23 cellular contexts compared by ENCODE assay signal in the genomic region with DNA sequence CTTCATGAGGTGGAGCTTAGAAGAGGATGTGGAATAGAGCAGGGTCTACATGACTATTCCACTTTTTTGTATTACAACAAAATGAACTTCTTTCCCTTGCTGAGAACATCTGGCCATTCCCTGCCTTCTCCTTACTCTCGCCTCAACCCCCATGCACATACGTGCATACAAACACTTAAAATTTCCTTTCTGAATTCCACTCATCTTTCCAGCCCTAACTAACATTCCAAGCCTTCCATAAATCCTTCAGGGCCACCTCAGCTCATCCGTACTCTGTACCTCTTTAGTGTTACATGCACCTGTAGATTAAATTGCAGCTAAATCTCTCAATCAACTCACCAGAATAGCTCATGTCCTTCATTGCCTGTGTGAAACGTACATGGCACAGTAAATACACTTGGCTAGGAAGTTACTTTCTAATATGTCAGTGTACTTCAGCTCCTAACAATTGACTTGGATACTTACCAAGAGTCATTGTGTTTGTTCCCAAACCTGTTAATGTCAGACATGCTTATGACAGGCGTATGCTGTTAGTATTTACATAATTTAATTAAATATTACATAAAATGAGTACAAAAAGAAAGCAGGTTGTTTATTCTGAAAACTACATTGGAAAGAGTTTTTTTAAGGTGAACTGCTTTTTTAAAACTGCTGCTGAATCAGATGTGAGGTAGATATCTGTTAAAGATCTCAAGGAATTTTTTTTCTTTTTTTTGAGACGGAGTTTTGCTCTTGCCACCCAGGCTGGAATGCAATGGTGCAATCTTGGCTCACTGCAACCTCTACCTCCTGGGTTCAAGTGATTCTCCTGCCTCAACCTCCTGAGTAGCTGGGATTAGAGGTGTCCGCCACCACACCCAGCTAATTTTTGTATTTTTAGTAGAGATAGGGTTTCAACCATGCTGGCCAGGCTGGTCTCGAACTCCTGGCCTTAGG. TPM values are rescaled to one million over a fixed set of nuclear protein-coding genes. Genes with fewer than 3 reads are reported as not detected.
DNase-seq lines count a peak whose midpoint lies in the region; ATAC-seq and TF ChIP-seq lines count a peak whose summit lies in the region.
"Had no signal": no experiment of that assay in that cellular context is flagged by ENCODE, and none has a peak within 500 bp of the region (broad histone marks: within the 10 kb centered on the region; RNA-seq: fewer than 3 reads in every experiment).

No MANE protein-coding gene starts in this region.

- peaks cover 11% of the 10 kb centered on the region for H3K4me1 Mint-ChIP-seq in activated naive CD8-positive, alpha-beta T cell treated with anti-CD3 and anti-CD28 coated beads, Interleukin-2, amount 10 ng/mL, durations not matched to agents 7 days and 5 days
- H3K4me1 Mint-ChIP-seq: B cell had no signal

- no peaks in the 10 kb centered on the region for H3K27me3 Mint-ChIP-seq in activated naive CD8-positive, alpha-beta T cell treated with anti-CD3 and anti-CD28 coated beads, Interleukin-2, amount 10 ng/mL, durations not matched to agents 7 days and 5 days
- H3K27me3 Mint-ChIP-seq: activated CD8-positive, alpha-beta T cell treated with anti-CD3 and anti-CD28 coated beads for 36 hours; B cell had no signal

- peak overlapping the region; percentile 52 for H3K27ac Mint-ChIP-seq in activated naive CD8-positive, alpha-beta T cell treated with anti-CD3 and anti-CD28 coated beads, Interleukin-2, amount 10 ng/mL, durations not matched to agents 7 days and 5 days
- H3K27ac Mint-ChIP-seq: activated naive CD4-positive, alpha-beta T cell treated with anti-CD3 and anti-CD28 coated beads for 36 hours; B cell had no signal

- TF ChIP-seq RAD21 in Ishikawa (IDR thresholded peaks at IDR 0.05; ENCODE audit: low read depth), result no peak

- TF ChIP-seq CTCF in AG10803 (conservative IDR thresholded peaks at IDR 0.05; ENCODE audit: low read length), result no peak

- H3K4me3 Mint-ChIP-seq in activated naive CD8-positive, alpha-beta T cell treated with anti-CD3 and anti-CD28 coated beads, Interleukin-2, amount 10 ng/mL, durations not matched to agents 7 days and 5 days, result no peak overlapping the region
- H3K4me3 Mint-ChIP-seq: activated CD8-positive, alpha-beta T cell treated with anti-CD3 and anti-CD28 coated beads for 36 hours; activated naive CD4-positive, alpha-beta T cell treated with anti-CD3 and anti-CD28 coated beads for 36 hours; B cell had no signal

- POLR2A ChIA-PET in activated naive CD8-positive, alpha-beta T cell treated with anti-CD3 and anti-CD28 coated beads, Interleukin-2, amount 10 ng/mL, durations not matched to agents 7 days and 5 days (lab: Charles Lee), result no interaction called here

- ATAC-seq in activated naive CD8-positive, alpha-beta T cell treated with anti-CD3 and anti-CD28 coated beads, Interleukin-2, amount 10 ng/mL, durations not matched to agents 7 days and 5 days (ENCODE audit: low read depth), result no peak
- no peak for ATAC-seq in GM19351 (IDR thresholded peaks at IDR 0.05; ENCODE audit: unreplicated experiment)
- ATAC-seq: Right ventricle myocardium inferior had no signal

- peaks cover 17% of the 10 kb centered on the region for H3K9me3 Mint-ChIP-seq in activated naive CD8-positive, alpha-beta T cell treated with anti-CD3 and anti-CD28 coated beads, Interleukin-2, amount 10 ng/mL, durations not matched to agents 7 days and 5 days
- H3K9me3 Mint-ChIP-seq: activated naive CD4-positive, alpha-beta T cell treated with anti-CD3 and anti-CD28 coated beads for 36 hours had no signal

- TF ChIP-seq EP300 in Ishikawa (IDR thresholded peaks at IDR 0.05; ENCODE audit: borderline replicate concordance), result peak; percentile 77; the same call in 1 of the 2 replicates

- H3K4me3 ChIP-seq in AG10803 (ENCODE audit: low read length), result no peak overlapping the region
- H3K4me3 ChIP-seq: GM12878, psoas muscle, sigmoid colon, tibial artery had no signal

- H3K36me3 Mint-ChIP-seq in activated naive CD8-positive, alpha-beta T cell treated with anti-CD3 and anti-CD28 coated beads, Interleukin-2, amount 10 ng/mL, durations not matched to agents 7 days and 5 days, result peaks cover 7% of the 10 kb centered on the region

- DNase-seq in AG10803 (ENCODE audit: low read depth) (peak; percentile 49), lung microvascular endothelial cell (ENCODE audit: low read depth in 2 of 2) (peak; percentile 12 to 51), hypothalamus (lab: John Stamatoyannopoulos, UW) (no peak), NCI-H345 treated with DMSO at 0.1 percent for 48 hours (lab: John Stamatoyannopoulos, UW; ENCODE audit: unreplicated experiment) (no peak), UCSD-AML1 (lab: John Stamatoyannopoulos, UW; ENCODE audit: unreplicated experiment) (no peak)
- no peak for DNase-seq in activated naive CD8-positive, alpha-beta T cell treated with anti-CD3 and anti-CD28 coated beads, Interleukin-2, amount 10 ng/mL, durations not matched to agents 7 days and 5 days
- DNase-seq: activated CD8-positive, alpha-beta memory T cell treated with anti-CD3 and anti-CD28 coated beads, Interleukin-2, amount 50 U/mL, for 48 hours; amygdala; effector CD4-positive, alpha-beta T cell; hippocampal formation; NCI-H526; psoas muscle; sigmoid colon; stimulated activated CD4-positive, alpha-beta T cell treated with anti-CD3 and anti-CD28 coated beads, Interleukin-12 subunit alpha, Interleukin-12 subunit beta, amount 100 ng/mL, for 4 hours; stimulated activated CD4-positive, alpha-beta T cell treated with anti-CD3 and anti-CD28 coated beads, Interleukin-2, amount 100 ng/mL, for 48 hours; tibial artery had no signal

TF ChIP-seq in Ishikawa, 13 proteins besides CTCF, POLR2A, EP300 and RAD21:
- peak; percentile 82 for TF ChIP-seq TEAD4 (IDR thresholded peaks at IDR 0.05)
- no peak for TF ChIP-seq TAF1 (IDR thresholded peaks at IDR 0.05; ENCODE audit: low read depth)
- peak; percentile 45; the same call in 1 of the 2 replicates for TF ChIP-seq TCF12 (IDR thresholded peaks at IDR 0.05; ENCODE audit: low read depth)
- TF ChIP-seq CEBPB (IDR thresholded peaks at IDR 0.05), result peak; percentile 59

RNA-seq across cellular contexts. Expression of gene GLIS3, which starts 55.7 kb away (rescaled TPM):
- 1 to 10 TPM in 1 of 2 experiments, under 1 TPM in 1; 0.74 to 1.3 TPM for total RNA-seq in activated naive CD8-positive, alpha-beta T cell treated with anti-CD3 and anti-CD28 coated beads, Interleukin-2, amount 10 ng/mL, durations not matched to agents 7 days and 5 days
- 14.2 and 59.7 TPM in 2 replicates for total RNA-seq in lung microvascular endothelial cell
- total RNA-seq: B cell had no signal

Comparison
In these comparisons a context has a peak if more than half of its experiments do, and no peak if none do; other contexts are left out.
1. DNase-seq: peak in AG10803 (single experiment) and lung microvascular endothelial cell (2 of 2); none in activated naive CD8-positive, alpha-beta T cell treated with anti-CD3 and anti-CD28 coated beads, Interleukin-2, amount 10 ng/mL, durations not matched to agents 7 days and 5 days (single experiment), hypothalamus (0 of 51), NCI-H345 treated with DMSO at 0.1 percent for 48 hours (single experiment) and UCSD-AML1 (single experiment).